ENCODE assay signal across 11 cellular contexts in genomic region chr10:26439436-26440090, GRCh38. TPM values are rescaled to one million over a fixed set of nuclear protein-coding genes. Genes with fewer than 3 reads are reported as not detected.
DNase-seq lines count a peak whose midpoint lies in the region; ATAC-seq and TF ChIP-seq lines count a peak whose summit lies in the region.
"Had no signal": no experiment of that assay in that cellular context is flagged by ENCODE, and none has a peak within 500 bp of the region (broad histone marks: within the 10 kb centered on the region; RNA-seq: fewer than 3 reads in every experiment).

No MANE protein-coding gene starts in this region.

- H3K4me3 Mint-ChIP-seq in HFFc6, result peak overlapping the region; percentile 90
- H3K4me3 Mint-ChIP-seq in activated naive CD8-positive, alpha-beta T cell treated with anti-CD3 and anti-CD28 coated beads, Interleukin-2, amount 50 U/mL, for 24 hours, result peak overlapping the region; percentile 95

- H3K79me2 ChIP-seq in DND-41 (ENCODE audit: insufficient read depth, low read length) (peaks cover 69% of the 10 kb centered on the region), osteoblast (ENCODE audit: insufficient read depth, low read length) (peaks cover 6% of the 10 kb centered on the region)

- peaks cover 59% of the 10 kb centered on the region for H3K4me1 Mint-ChIP-seq in HFFc6 (ENCODE audit: low read depth)
- peaks cover 63% of the 10 kb centered on the region for H3K4me1 Mint-ChIP-seq in activated naive CD8-positive, alpha-beta T cell treated with anti-CD3 and anti-CD28 coated beads, Interleukin-2, amount 50 U/mL, for 24 hours

- H3K4me2 ChIP-seq in DND-41 (ENCODE audit: insufficient read depth, low read length), result peak overlapping the region; percentile 61
- H3K4me2 ChIP-seq in osteoblast (ENCODE audit: insufficient read depth, low read length), result peak overlapping the region; percentile 82

- peaks cover 66% of the 10 kb centered on the region for H3K4me1 ChIP-seq in DND-41 (ENCODE audit: insufficient read depth, low read length)
- H3K4me1 ChIP-seq in osteoblast (ENCODE audit: insufficient read depth, low read length), result peaks cover 26% of the 10 kb centered on the region

- DNase-seq in DND-41 (peak; percentile 32), HFFc6 (no peak), osteoblast (ENCODE audit: insufficient read length, low spot score, missing footprints) (no peak), RWPE1 (ENCODE audit: low spot score) (no peak)
- DNase-seq in activated naive CD8-positive, alpha-beta T cell treated with anti-CD3 and anti-CD28 coated beads, Interleukin-2, amount 50 U/mL, for 24 hours, result no peak
- DNase-seq: effector CD8-positive, alpha-beta T cell; KG1; stimulated activated CD4-positive, alpha-beta T cell treated with anti-CD3 and anti-CD28 coated beads, Interleukin-1b, Interleukin-23, amount 100 ng/mL, for 48 hours had no signal

- H3K9me3 Mint-ChIP-seq in HFFc6, result peaks cover 5% of the 10 kb centered on the region
- no peaks in the 10 kb centered on the region for H3K9me3 Mint-ChIP-seq in activated naive CD8-positive, alpha-beta T cell treated with anti-CD3 and anti-CD28 coated beads, Interleukin-2, amount 50 U/mL, for 24 hours

- H2AFZ ChIP-seq in DND-41 (ENCODE audit: low read depth, low read length) (peak overlapping the region; percentile 69), osteoblast (ENCODE audit: low read length) (peak overlapping the region; percentile 12)

- H3K36me3 Mint-ChIP-seq in HFFc6 (ENCODE audit: low read depth), result peaks cover 22% of the 10 kb centered on the region
- peaks cover 30% of the 10 kb centered on the region for H3K36me3 Mint-ChIP-seq in activated naive CD8-positive, alpha-beta T cell treated with anti-CD3 and anti-CD28 coated beads, Interleukin-2, amount 50 U/mL, for 24 hours (ENCODE audit: low read depth)

- peak overlapping the region; percentile 76 to 93 for H3K4me3 ChIP-seq in DND-41 (ENCODE audit: low read depth in 1 of 2, low read length in 2 of 2)
- peak overlapping the region; percentile 75 for H3K4me3 ChIP-seq in osteoblast (ENCODE audit: insufficient read depth, low read length)

- TF ChIP-seq CTCF in DND-41 (IDR thresholded peaks at IDR 0.05; ENCODE audit: borderline replicate concordance, extremely low read depth, low read length, poor library complexity, severe bottlenecking), result peak; percentile 3
- no peak for TF ChIP-seq CTCF in HFFc6 (IDR thresholded peaks at IDR 0.05)
- no peak for TF ChIP-seq CTCF in osteoblast (IDR thresholded peaks at IDR 0.05; ENCODE audit: extremely low read depth, low read depth, low read length)
- no peak for TF ChIP-seq CTCF in RWPE1 (conservative IDR thresholded peaks at IDR 0.05; ENCODE audit: low read depth)

- 0 out of 3 replicates have a peak, but pooled peaks have one; percentile 4 for ATAC-seq in DND-41 (ENCODE audit: insufficient read depth, low read depth)
- ATAC-seq in activated naive CD8-positive, alpha-beta T cell treated with anti-CD3 and anti-CD28 coated beads, Interleukin-2, amount 50 U/mL, for 24 hours, result no peak
- ATAC-seq in GM21381 (IDR thresholded peaks at IDR 0.05; ENCODE audit: unreplicated experiment), result no peak
- ATAC-seq in GM18502 (IDR thresholded peaks at IDR 0.05; ENCODE audit: poor library complexity, unreplicated experiment), result no peak
- no peak for ATAC-seq in HG03521 (IDR thresholded peaks at IDR 0.05; ENCODE audit: unreplicated experiment)

- H3K27me3 ChIP-seq in DND-41 (ENCODE audit: insufficient read depth, low read length, poor library complexity) (no peaks in the 10 kb centered on the region), osteoblast (ENCODE audit: insufficient read depth, low read length) (no peaks in the 10 kb centered on the region)

- H3K9ac ChIP-seq in DND-41 (ENCODE audit: low read depth, low read length), result peak overlapping the region; percentile 100

- H3K36me3 ChIP-seq in DND-41 (ENCODE audit: insufficient read depth, low read length), result peaks cover 32% of the 10 kb centered on the region
- H3K36me3 ChIP-seq in osteoblast (ENCODE audit: insufficient read depth, low read length), result no peaks in the 10 kb centered on the region

- no peaks in the 10 kb centered on the region for H3K9me3 ChIP-seq in DND-41 (ENCODE audit: insufficient read depth, low read length, severe bottlenecking)
- no peaks in the 10 kb centered on the region for H3K9me3 ChIP-seq in osteoblast (ENCODE audit: low read depth, low read length)

- H3K27me3 Mint-ChIP-seq in HFFc6 (ENCODE audit: insufficient read depth), result no peaks in the 10 kb centered on the region
- H3K27me3 Mint-ChIP-seq in activated naive CD8-positive, alpha-beta T cell treated with anti-CD3 and anti-CD28 coated beads, Interleukin-2, amount 50 U/mL, for 24 hours, result no peaks in the 10 kb centered on the region

- POLR2A ChIA-PET in RWPE1 (lab: Yijun Ruan, JAX; ENCODE audit: low non-redundant PET), result no interaction called here

- CTCF ChIA-PET in RWPE1 (lab: Yijun Ruan, JAX), result no interaction called here

- no peaks in the 10 kb centered on the region for H4K20me1 ChIP-seq in DND-41 (ENCODE audit: insufficient read depth, low read length)
- no peaks in the 10 kb centered on the region for H4K20me1 ChIP-seq in osteoblast (ENCODE audit: insufficient read depth, low read length)

- peak overlapping the region; percentile 91 for H3K27ac Mint-ChIP-seq in HFFc6
- peak overlapping the region; percentile 93 for H3K27ac Mint-ChIP-seq in activated naive CD8-positive, alpha-beta T cell treated with anti-CD3 and anti-CD28 coated beads, Interleukin-2, amount 50 U/mL, for 24 hours

- H3K27ac ChIP-seq in DND-41 (ENCODE audit: low read length), result peak overlapping the region; percentile 94
- peak overlapping the region; percentile 59 for H3K27ac ChIP-seq in osteoblast (ENCODE audit: low read depth, low read length)
- H3K27ac ChIP-seq in RWPE1, result no peak overlapping the region

RNA-seq across cellular contexts. Expression of gene APBB1IP, which starts 1.4 kb away (rescaled TPM):
- 10 to 100 TPM; 30.7 to 37.6 (median 35.5) TPM for total RNA-seq in HFFc6 (2021; fragmentation: NEBNext Ultra II Directional; extraction: Animal tissue kit (Norgen Biotek cat#: 25700))
- total RNA-seq in osteoblast, result 14.8 and 29.8 TPM in 2 replicates
